Comparison of ENCODE assay signal across 1 cellular context in genomic region chr4:6612961-6613675, GRCh38.
TF ChIP-seq lines count a peak whose summit lies in the region.

No MANE protein-coding gene starts in this region.

TF ChIP-seq in SK-N-SH treated with all-trans-retinoic acid at 6 μM for 48 hours, 23 proteins besides CTCF, POLR2A, EP300 and RAD21 (continued from another document):
- no peak for TF ChIP-seq TCF4 (CRISPR knock-in tag; IDR thresholded peaks at IDR 0.05; ENCODE audit: borderline replicate concordance)
- TF ChIP-seq, protein P1, sequence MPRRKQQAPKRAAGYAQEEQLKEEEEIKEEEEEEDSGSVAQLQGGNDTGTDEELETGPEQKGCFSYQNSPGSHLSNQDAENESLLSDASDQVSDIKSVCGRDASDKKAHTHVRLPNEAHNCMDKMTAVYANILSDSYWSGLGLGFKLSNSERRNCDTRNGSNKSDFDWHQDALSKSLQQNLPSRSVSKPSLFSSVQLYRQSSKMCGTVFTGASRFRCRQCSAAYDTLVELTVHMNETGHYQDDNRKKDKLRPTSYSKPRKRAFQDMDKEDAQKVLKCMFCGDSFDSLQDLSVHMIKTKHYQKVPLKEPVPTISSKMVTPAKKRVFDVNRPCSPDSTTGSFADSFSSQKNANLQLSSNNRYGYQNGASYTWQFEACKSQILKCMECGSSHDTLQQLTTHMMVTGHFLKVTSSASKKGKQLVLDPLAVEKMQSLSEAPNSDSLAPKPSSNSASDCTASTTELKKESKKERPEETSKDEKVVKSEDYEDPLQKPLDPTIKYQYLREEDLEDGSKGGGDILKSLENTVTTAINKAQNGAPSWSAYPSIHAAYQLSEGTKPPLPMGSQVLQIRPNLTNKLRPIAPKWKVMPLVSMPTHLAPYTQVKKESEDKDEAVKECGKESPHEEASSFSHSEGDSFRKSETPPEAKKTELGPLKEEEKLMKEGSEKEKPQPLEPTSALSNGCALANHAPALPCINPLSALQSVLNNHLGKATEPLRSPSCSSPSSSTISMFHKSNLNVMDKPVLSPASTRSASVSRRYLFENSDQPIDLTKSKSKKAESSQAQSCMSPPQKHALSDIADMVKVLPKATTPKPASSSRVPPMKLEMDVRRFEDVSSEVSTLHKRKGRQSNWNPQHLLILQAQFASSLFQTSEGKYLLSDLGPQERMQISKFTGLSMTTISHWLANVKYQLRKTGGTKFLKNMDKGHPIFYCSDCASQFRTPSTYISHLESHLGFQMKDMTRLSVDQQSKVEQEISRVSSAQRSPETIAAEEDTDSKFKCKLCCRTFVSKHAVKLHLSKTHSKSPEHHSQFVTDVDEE (CRISPR knock-in tag; IDR thresholded peaks at IDR 0.05) = no peak
- no peak for TF ChIP-seq GLIS3 (CRISPR knock-in tag; IDR thresholded peaks at IDR 0.05)
- no peak for TF ChIP-seq ZFP30 (CRISPR knock-in tag; IDR thresholded peaks at IDR 0.05)
- TF ChIP-seq ZFP3 (CRISPR knock-in tag; IDR thresholded peaks at IDR 0.05) = no peak
